ENCODE assay signal across 8 cellular contexts in genomic region chr2:231925303-231926179, GRCh38. TPM values are rescaled to one million over a fixed set of nuclear protein-coding genes. Genes with fewer than 3 reads are reported as not detected.
DNase-seq lines count a peak whose midpoint lies in the region; ATAC-seq and TF ChIP-seq lines count a peak whose summit lies in the region.

No MANE protein-coding gene starts in this region.

- peak; percentile 85 for TF ChIP-seq CTCF in nephron progenitor cell (IDR thresholded peaks at IDR 0.05)

- no peak overlapping the region for H3K27ac Mint-ChIP-seq in nephron progenitor cell
- no peak overlapping the region for H3K27ac Mint-ChIP-seq in stimulated activated naive B cell treated with anti-CD40 and anti-IgM and Interleukin-4, amounts not matched to agents 10 μg/mL and 1 μg/mL and 100 μg/mL, for 72 hours

- H3K27me3 Mint-ChIP-seq in nephron progenitor cell (ENCODE audit: low read depth, poor library complexity): peaks cover 88% of the 10 kb centered on the region
- peaks cover 55 to 61% of the 10 kb centered on the region in 2 donors for H3K27me3 Mint-ChIP-seq in stimulated activated naive B cell treated with anti-CD40 and anti-IgM and Interleukin-4, amounts not matched to agents 10 μg/mL and 1 μg/mL and 100 μg/mL, for 72 hours

- H3K4me3 Mint-ChIP-seq in nephron progenitor cell: peak overlapping the region; percentile 86
- peak overlapping the region; percentile 72 to 75 for H3K4me3 Mint-ChIP-seq in stimulated activated naive B cell treated with anti-CD40 and anti-IgM and Interleukin-4, amounts not matched to agents 10 μg/mL and 1 μg/mL and 100 μg/mL, for 72 hours

- H3K36me3 Mint-ChIP-seq in nephron progenitor cell (ENCODE audit: low read depth): no peaks in the 10 kb centered on the region
- no peaks in the 10 kb centered on the region for H3K36me3 Mint-ChIP-seq in stimulated activated naive B cell treated with anti-CD40 and anti-IgM and Interleukin-4, amounts not matched to agents 10 μg/mL and 1 μg/mL and 100 μg/mL, for 72 hours

- peak; percentile 80 to 81 for ATAC-seq in stimulated activated naive B cell treated with anti-CD40 and anti-IgM and Interleukin-4, amounts not matched to agents 10 μg/mL and 1 μg/mL and 100 μg/mL, for 72 hours (replicated peaks)
- ATAC-seq in GM18868 (IDR thresholded peaks at IDR 0.05; ENCODE audit: unreplicated experiment): no peak

- DNase-seq in GM04504 (ENCODE audit: low read depth) (peak; percentile 58), HS-5 (ENCODE audit: low read depth) (peak; percentile 33), RPMI7951 (ENCODE audit: low read depth) (peak; percentile 75), fibroblast of the conjunctiva (ENCODE audit: low read depth) (peak; percentile 76), nephron progenitor cell (peak; percentile 92)
- DNase-seq in activated effector memory CD4-positive, alpha-beta T cell treated with anti-CD3 and anti-CD28 coated beads, Interleukin-2, amount 50 U/mL, for 16 hours: peak; percentile 89
- peak; percentile 59 for DNase-seq in stimulated activated naive B cell treated with anti-CD40 and anti-IgM and Interleukin-4, amounts not matched to agents 10 μg/mL and 1 μg/mL and 100 μg/mL, for 72 hours

- no peaks in the 10 kb centered on the region for H3K9me3 Mint-ChIP-seq in nephron progenitor cell
- no peaks in the 10 kb centered on the region for H3K9me3 Mint-ChIP-seq in stimulated activated naive B cell treated with anti-CD40 and anti-IgM and Interleukin-4, amounts not matched to agents 10 μg/mL and 1 μg/mL and 100 μg/mL, for 72 hours

- H3K4me1 Mint-ChIP-seq in nephron progenitor cell: peaks cover 26% of the 10 kb centered on the region
- peaks cover 16 to 27% of the 10 kb centered on the region in 2 donors for H3K4me1 Mint-ChIP-seq in stimulated activated naive B cell treated with anti-CD40 and anti-IgM and Interleukin-4, amounts not matched to agents 10 μg/mL and 1 μg/mL and 100 μg/mL, for 72 hours

RNA-seq across cellular contexts. Expression of gene NPPC, which starts 0.7 kb away (rescaled TPM):
- 0.59 TPM in 1 of 2 replicates, not detected in the other for total RNA-seq in RPMI7951 (2014; rRNA removed; shearing (Covaris generic))

RNA-seq across cellular contexts. Expression of gene DIS3L2, which starts 36.0 kb away (rescaled TPM):
- 14.9 and 22.2 TPM in 2 replicates for total RNA-seq in RPMI7951 (2014; rRNA removed; shearing (Covaris generic))

Comparison
In these comparisons a context has a peak if more than half of its experiments do, and no peak if none do; other contexts are left out.
1. DNase-seq: peak in every context shown above with its lines; median percentile 92 in nephron progenitor cell; 89 in activated effector memory CD4-positive, alpha-beta T cell treated with anti-CD3 and anti-CD28 coated beads, Interleukin-2, amount 50 U/mL, for 16 hours; 76 in fibroblast of the conjunctiva; 75 in RPMI7951; 59 in stimulated activated naive B cell treated with anti-CD40 and anti-IgM and Interleukin-4, amounts not matched to agents 10 μg/mL and 1 μg/mL and 100 μg/mL, for 72 hours; 58 in GM04504; 33 in HS-5.